In the genomic region with DNA sequence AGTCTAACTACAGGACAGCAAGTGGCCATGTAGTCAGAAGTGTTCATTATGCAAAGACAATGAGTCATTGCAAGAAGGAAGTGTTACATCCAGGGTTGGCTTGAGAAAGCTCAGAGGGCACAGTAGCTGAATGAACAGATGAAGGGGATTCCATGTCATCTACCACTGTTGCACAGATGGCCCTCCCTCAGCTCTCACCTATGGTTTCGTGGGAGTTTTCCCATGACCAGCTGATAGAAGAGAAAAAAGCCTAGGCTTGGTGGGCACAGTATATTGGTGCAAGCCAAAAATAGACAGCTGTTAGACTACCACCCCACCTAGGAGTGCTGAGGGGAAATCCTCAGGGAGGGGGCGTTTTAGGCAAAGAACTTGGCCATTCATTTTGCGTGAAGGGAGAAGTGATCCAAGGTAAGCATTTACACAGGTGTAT, we compare ENCODE assay signal across 15 cellular contexts.
A peak's percentile ranks its signal among the peaks of the same experiment; 100 is the strongest.
DNase-seq lines count a peak whose midpoint lies in the region; ATAC-seq, FAIRE-seq and TF ChIP-seq lines count a peak whose summit lies in the region.
"Had no signal": no experiment of that assay in that cellular context is flagged by ENCODE, and none has a peak within 500 bp of the region (broad histone marks: within the 10 kb centered on the region; RNA-seq: fewer than 3 reads in every experiment).

No MANE protein-coding gene starts in this region.

- H3K4me3 Mint-ChIP-seq in activated CD4-positive, alpha-beta memory T cell treated with anti-CD3 and anti-CD28 coated beads for 36 hours, result no peak overlapping the region

- H3K36me3 Mint-ChIP-seq in activated CD4-positive, alpha-beta memory T cell treated with anti-CD3 and anti-CD28 coated beads for 36 hours, result no peaks in the 10 kb centered on the region

- H3K4me1 ChIP-seq in mucosa of descending colon (ENCODE audit: low read depth), result no peaks in the 10 kb centered on the region
- H3K4me1 ChIP-seq: suprapubic skin had no signal

- FAIRE-seq in GM12891 (lab: Jason Lieb, UNC), result no peak
- FAIRE-seq: HepG2 had no signal

- TF ChIP-seq CTCF in mucosa of descending colon (IDR thresholded peaks at IDR 0.05), result no peak

- H3K9me3 Mint-ChIP-seq in activated CD4-positive, alpha-beta memory T cell treated with anti-CD3 and anti-CD28 coated beads for 36 hours, result no peaks in the 10 kb centered on the region

- no peak for TF ChIP-seq POLR2A in GM12891 (IDR thresholded peaks at IDR 0.05; ENCODE audit: low read depth, low read length)

- CTCF ChIA-PET in activated CD4-positive, alpha-beta memory T cell treated with anti-CD3 and anti-CD28 coated beads for 36 hours (lab: Charles Lee), result no interaction called here

- ATAC-seq in GM19324 (IDR thresholded peaks at IDR 0.05; ENCODE audit: low FRiP score, unreplicated experiment) (peak; percentile 66), HG02759 (IDR thresholded peaks at IDR 0.05; ENCODE audit: unreplicated experiment) (peak; percentile 86), HG03565 (IDR thresholded peaks at IDR 0.05; ENCODE audit: unreplicated experiment) (peak; percentile 86), HG03139 (IDR thresholded peaks at IDR 0.05; ENCODE audit: unreplicated experiment) (no peak), mucosa of descending colon (no peak)
- ATAC-seq: HepG2 had no signal

- no peaks in the 10 kb centered on the region for H3K36me3 ChIP-seq in mucosa of descending colon (ENCODE audit: low read depth)
- H3K36me3 ChIP-seq: suprapubic skin had no signal

- POLR2A ChIA-PET in activated CD4-positive, alpha-beta memory T cell treated with anti-CD3 and anti-CD28 coated beads for 36 hours (lab: Charles Lee), result no interaction called here

- H3K4me1 Mint-ChIP-seq in activated CD4-positive, alpha-beta memory T cell treated with anti-CD3 and anti-CD28 coated beads for 36 hours (ENCODE audit: low read depth), result no peaks in the 10 kb centered on the region

- no peaks in the 10 kb centered on the region for H3K9me3 ChIP-seq in mucosa of descending colon
- H3K9me3 ChIP-seq: suprapubic skin had no signal

- H3K27me3 Mint-ChIP-seq in activated CD4-positive, alpha-beta memory T cell treated with anti-CD3 and anti-CD28 coated beads for 36 hours, result no peaks in the 10 kb centered on the region

- intact Hi-C loops in mucosa of descending colon (cut with DNase I, micrococcal nuclease), result no loop called here
- intact Hi-C loops in activated CD4-positive, alpha-beta memory T cell treated with anti-CD3 and anti-CD28 coated beads for 36 hours (cut with micrococcal nuclease), result no loop called here

- DNase-seq in GM12891 (ENCODE audit: insufficient read length, low spot score), result no peak
- no peak for DNase-seq in SHP77 treated with DMSO at 0.1 percent for 48 hours (lab: John Stamatoyannopoulos, UW)
- no peak for DNase-seq in mucosa of descending colon
- DNase-seq in activated CD4-positive, alpha-beta memory T cell treated with anti-CD3 and anti-CD28 coated beads for 36 hours, result no peak
- DNase-seq: head of caudate nucleus, mesendoderm, NCI-H187, posterior cingulate gyrus, T-helper 9 cell had no signal

- no peak overlapping the region for H3K27ac Mint-ChIP-seq in activated CD4-positive, alpha-beta memory T cell treated with anti-CD3 and anti-CD28 coated beads for 36 hours

- H3K4me3 ChIP-seq in mucosa of descending colon, result no peak overlapping the region
- H3K4me3 ChIP-seq: suprapubic skin had no signal

TF ChIP-seq in GM12891, 5 proteins besides CTCF, POLR2A, EP300 and RAD21:
- no peak for TF ChIP-seq PAX5 (IDR thresholded peaks at IDR 0.05; ENCODE audit: insufficient read depth, low read length, severe bottlenecking)
- peak; percentile 50 for TF ChIP-seq SPI1 (IDR thresholded peaks at IDR 0.05; ENCODE audit: low read depth, low read length)
- peak; percentile 82 for TF ChIP-seq POU2F2 (IDR thresholded peaks at IDR 0.05; ENCODE audit: low read depth, low read length)

Comparison
In these comparisons a context has a peak if more than half of its experiments do, and no peak if none do; other contexts are left out.
1. ATAC-seq: peak in GM19324 (single experiment), HG02759 (single experiment) and HG03565 (single experiment); none in HG03139 (single experiment) and mucosa of descending colon (single experiment).